Comparison of ENCODE assay signal across 19 cellular contexts in the genomic region with DNA sequence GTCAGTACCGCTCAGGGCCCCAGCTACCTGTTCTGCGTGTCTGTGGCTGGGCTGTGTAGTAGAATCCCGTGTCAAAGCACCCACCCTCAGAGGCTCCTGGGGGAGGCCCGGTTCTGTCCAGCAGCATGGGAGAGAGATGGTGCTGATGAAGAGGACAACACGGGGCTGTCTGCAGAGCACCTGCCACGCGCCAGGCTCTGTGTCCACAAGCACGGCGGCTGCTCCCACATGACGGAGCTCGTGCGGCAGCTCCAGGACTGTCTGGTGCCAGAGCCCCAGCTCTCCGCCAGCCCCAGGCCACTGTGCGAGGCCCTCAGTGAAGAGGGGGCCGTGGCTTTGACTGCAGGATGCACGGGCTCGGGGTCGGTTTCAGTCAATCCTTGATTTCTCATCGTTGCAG. TPM values are rescaled to one million over a fixed set of nuclear protein-coding genes. Genes with fewer than 3 reads are reported as not detected.
DNase-seq lines count a peak whose midpoint lies in the region; ATAC-seq, FAIRE-seq and TF ChIP-seq lines count a peak whose summit lies in the region.
"Had no signal": no experiment of that assay in that cellular context is flagged by ENCODE, and none has a peak within 500 bp of the region (broad histone marks: within the 10 kb centered on the region; RNA-seq: fewer than 3 reads in every experiment).

No MANE protein-coding gene starts in this region.

- H3K9ac ChIP-seq in keratinocyte (ENCODE audit: control insufficient read depth, extremely low read depth, insufficient read depth, low read length) = peak overlapping the region; percentile 34

- H3K27ac Mint-ChIP-seq in activated T-cell treated with anti-CD3 and anti-CD28 coated beads, Interleukin-2, amount 50 U/mL, for 24 hours = no peak overlapping the region
- no peak overlapping the region for H3K27ac Mint-ChIP-seq in activated T-cell treated with anti-CD3 and anti-CD28 coated beads, Interleukin-2, amount 50 U/mL, for 72 hours

- no peaks in the 10 kb centered on the region for H3K36me3 ChIP-seq in RWPE2 (ENCODE audit: low read depth)
- no peaks in the 10 kb centered on the region for H3K36me3 ChIP-seq in keratinocyte (ENCODE audit: control insufficient read depth in 2 of 2, extremely low read depth in 1 of 2, insufficient read depth in 2 of 2, low read length in 2 of 2)
- H3K36me3 ChIP-seq in upper lobe of right lung = no peaks in the 10 kb centered on the region
- H3K36me3 ChIP-seq: Peyer's patch had no signal

- H3K4me2 ChIP-seq in keratinocyte (ENCODE audit: control insufficient read depth, extremely low read depth, insufficient read depth, low read depth, low read length) = peak overlapping the region; percentile 89

- no peaks in the 10 kb centered on the region for H3K9me1 ChIP-seq in keratinocyte (ENCODE audit: control insufficient read depth, extremely low read depth, insufficient read depth, low read length)

- TF ChIP-seq CTCF in RWPE2 (IDR thresholded peaks at IDR 0.05; ENCODE audit: poor library complexity, severe bottlenecking) = no peak
- no peak for TF ChIP-seq CTCF in keratinocyte (optimal IDR thresholded peaks at IDR 0.05 in 1 of 3, IDR thresholded peaks at IDR 0.05 in 1 of 3, conservative IDR thresholded peaks at IDR 0.05 in 1 of 3; ENCODE audit: extremely low read depth in 1 of 3, insufficient read depth in 2 of 3, low read length in 3 of 3)
- no peak for TF ChIP-seq CTCF in upper lobe of right lung (IDR thresholded peaks at IDR 0.05)

- H3K27me3 Mint-ChIP-seq in activated T-cell treated with anti-CD3 and anti-CD28 coated beads, Interleukin-2, amount 50 U/mL, for 24 hours = peaks cover 15% of the 10 kb centered on the region
- no peaks in the 10 kb centered on the region for H3K27me3 Mint-ChIP-seq in activated T-cell treated with anti-CD3 and anti-CD28 coated beads, Interleukin-2, amount 50 U/mL, for 72 hours (ENCODE audit: low read depth)

- intact Hi-C loops in upper lobe of right lung (cut with DNase I) = no loop called here

- peaks cover 13% of the 10 kb centered on the region for H3K79me2 ChIP-seq in keratinocyte (ENCODE audit: control insufficient read depth, insufficient read depth, low read length)

- H3K9me3 ChIP-seq in RWPE2 (ENCODE audit: severe bottlenecking) = no peaks in the 10 kb centered on the region
- no peaks in the 10 kb centered on the region for H3K9me3 ChIP-seq in keratinocyte (ENCODE audit: control insufficient read depth, low read depth, low read length)
- no peaks in the 10 kb centered on the region for H3K9me3 ChIP-seq in upper lobe of right lung

- no peak for ATAC-seq in activated T-cell treated with anti-CD3 and anti-CD28 coated beads, Interleukin-2, amount 50 U/mL, for 72 hours (replicated peaks in 1 of 2)
- ATAC-seq in RWPE2 (ENCODE audit: low read depth) (no peak; the same call in 2 of the 3 replicates), upper lobe of right lung (no peak), GM21717 (IDR thresholded peaks at IDR 0.05; ENCODE audit: unreplicated experiment) (no peak)

- no peak overlapping the region for H2AFZ ChIP-seq in keratinocyte (ENCODE audit: control insufficient read depth, low read length)

- H3K4me1 ChIP-seq in RWPE2 (ENCODE audit: insufficient read depth, poor library complexity, severe bottlenecking) = peaks cover 14% of the 10 kb centered on the region
- H3K4me1 ChIP-seq in keratinocyte (ENCODE audit: control insufficient read depth, extremely low read depth, insufficient read depth, low read length) = peaks cover 53% of the 10 kb centered on the region
- H3K4me1 ChIP-seq in upper lobe of right lung = no peaks in the 10 kb centered on the region
- H3K4me1 ChIP-seq: Peyer's patch had no signal

- peak; percentile 8 for DNase-seq in activated T-cell treated with anti-CD3 and anti-CD28 coated beads, Interleukin-2, amount 50 U/mL, for 24 hours
- DNase-seq in activated T-cell treated with anti-CD3 and anti-CD28 coated beads, Interleukin-2, amount 50 U/mL, for 72 hours = no peak
- peak; percentile 55 for DNase-seq in RWPE2 (ENCODE audit: low spot score)
- no peak for DNase-seq in keratinocyte (ENCODE audit: low read depth, low spot score)
- peak; percentile 47 for DNase-seq in upper lobe of right lung
- DNase-seq in RPMI8226 = no peak
- no peak for DNase-seq in GDM1 (lab: John Stamatoyannopoulos, UW)
- DNase-seq: H7, MM.1S, NCI-H1105, NCI-H187, NCI-H2171, NCI-H446 treated with DMSO at 0.1 percent for 48 hours, NCI-H774, SIG-M5 had no signal

- peak overlapping the region; percentile 50 for H3K27ac ChIP-seq in RWPE2 (ENCODE audit: poor library complexity, severe bottlenecking)
- peak overlapping the region; percentile 81 for H3K27ac ChIP-seq in keratinocyte (ENCODE audit: control insufficient read depth, insufficient read depth, low read length)
- no peak overlapping the region for H3K27ac ChIP-seq in upper lobe of right lung
- H3K27ac ChIP-seq: Peyer's patch had no signal

- H3K27me3 ChIP-seq in RWPE2 (ENCODE audit: insufficient read depth, poor library complexity, severe bottlenecking) = no peaks in the 10 kb centered on the region
- H3K27me3 ChIP-seq in keratinocyte (ENCODE audit: control insufficient read depth, extremely low read depth, insufficient read depth, low read length) = no peaks in the 10 kb centered on the region
- H3K27me3 ChIP-seq in upper lobe of right lung = peaks cover 4% of the 10 kb centered on the region

- H3K4me1 Mint-ChIP-seq in activated T-cell treated with anti-CD3 and anti-CD28 coated beads, Interleukin-2, amount 50 U/mL, for 24 hours (ENCODE audit: low read depth) = no peaks in the 10 kb centered on the region
- no peaks in the 10 kb centered on the region for H3K4me1 Mint-ChIP-seq in activated T-cell treated with anti-CD3 and anti-CD28 coated beads, Interleukin-2, amount 50 U/mL, for 72 hours (ENCODE audit: low read depth)

- no peaks in the 10 kb centered on the region for H3K36me3 Mint-ChIP-seq in activated T-cell treated with anti-CD3 and anti-CD28 coated beads, Interleukin-2, amount 50 U/mL, for 24 hours (ENCODE audit: low read depth)
- H3K36me3 Mint-ChIP-seq in activated T-cell treated with anti-CD3 and anti-CD28 coated beads, Interleukin-2, amount 50 U/mL, for 72 hours (ENCODE audit: insufficient read depth in 2 of 2) = no peaks in the 10 kb centered on the region

- no peaks in the 10 kb centered on the region for H3K9me3 Mint-ChIP-seq in activated T-cell treated with anti-CD3 and anti-CD28 coated beads, Interleukin-2, amount 50 U/mL, for 24 hours
- no peaks in the 10 kb centered on the region for H3K9me3 Mint-ChIP-seq in activated T-cell treated with anti-CD3 and anti-CD28 coated beads, Interleukin-2, amount 50 U/mL, for 72 hours

- dilution Hi-C loops in keratinocyte (cut with MboI; ENCODE audit: extremely low pct_ligation_motif_present, low sequenced_read_pairs) = no loop called here

- no peak overlapping the region for H3K4me3 ChIP-seq in RWPE2 (ENCODE audit: severe bottlenecking)
- peak overlapping the region in 1 of 3 experiments; percentile 23 for H3K4me3 ChIP-seq in keratinocyte (ENCODE audit: control insufficient read depth in 2 of 3, extremely low read depth in 1 of 3, insufficient read depth in 2 of 3, low read depth in 1 of 3, low read length in 3 of 3)
- no peak overlapping the region for H3K4me3 ChIP-seq in upper lobe of right lung
- H3K4me3 ChIP-seq: Peyer's patch had no signal

- H3K4me3 Mint-ChIP-seq in activated T-cell treated with anti-CD3 and anti-CD28 coated beads, Interleukin-2, amount 50 U/mL, for 24 hours = no peak overlapping the region
- H3K4me3 Mint-ChIP-seq in activated T-cell treated with anti-CD3 and anti-CD28 coated beads, Interleukin-2, amount 50 U/mL, for 72 hours = no peak overlapping the region

- FAIRE-seq in keratinocyte (lab: Jason Lieb, UNC) = no peak

- no peaks in the 10 kb centered on the region for H4K20me1 ChIP-seq in keratinocyte (ENCODE audit: control insufficient read depth, extremely low read depth, insufficient read depth, low read length)

RNA-seq across cellular contexts. Expression of gene TSPEAR, which starts 42.0 kb away (rescaled TPM):
- not detected for total RNA-seq in activated T-cell treated with anti-CD3 and anti-CD28 coated beads, Interleukin-2, amount 50 U/mL, for 72 hours
- 0.07 to 0.12 TPM in 2 of 3 replicates, not detected in the other for polyA plus RNA-seq in keratinocyte
- not detected for polyA plus RNA-seq in keratinocyte (2011; ENCODE audit: low read depth)
- polyA plus RNA-seq in keratinocyte (2011; cell fraction: cytosol; rRNA removed) = 0.01 and 0.06 TPM in 2 replicates
- 0.10 and 0.20 TPM in 2 replicates for polyA plus RNA-seq in keratinocyte (2011; cell fraction: nucleus; rRNA removed)
- polyA plus RNA-seq in keratinocyte (2012; ENCODE audit: low replicate concordance) = 0.07 TPM in 1 of 2 replicates, not detected in the other
- 0.20 TPM in 1 of 3 replicates, not detected in the others for polyA minus RNA-seq in keratinocyte
- not detected for polyA minus RNA-seq in keratinocyte (2011; cell fraction: cytosol; rRNA and poly(A)+ RNA removed)
- not detected in 2 replicates for polyA minus RNA-seq in keratinocyte (2011; cell fraction: nucleus; rRNA and poly(A)+ RNA removed)
- total RNA-seq in upper lobe of right lung = 0.23 TPM
- total RNA-seq: A172, Daoy had no signal

RNA-seq across cellular contexts. Expression of gene UBE2G2, which starts 48.3 kb away (rescaled TPM):
- 10 to 100 TPM; 85.2 to 95.6 TPM for total RNA-seq in activated T-cell treated with anti-CD3 and anti-CD28 coated beads, Interleukin-2, amount 50 U/mL, for 72 hours
- 82.0 to 114 TPM (median 106 TPM) in 3 replicates for polyA plus RNA-seq in keratinocyte
- polyA plus RNA-seq in keratinocyte (2011; ENCODE audit: low read depth) = 44.9 TPM
- polyA plus RNA-seq in keratinocyte (2011; cell fraction: cytosol; rRNA removed) = 65.3 and 72.5 TPM in 2 replicates
- polyA plus RNA-seq in keratinocyte (2011; cell fraction: nucleus; rRNA removed) = 241 and 269 TPM in 2 replicates
- polyA plus RNA-seq in keratinocyte (2012; ENCODE audit: low replicate concordance) = 51.6 and 64.6 TPM in 2 replicates
- polyA minus RNA-seq in keratinocyte = 47.3 to 114 TPM (median 111 TPM) in 3 replicates
- polyA minus RNA-seq in keratinocyte (2011; cell fraction: cytosol; rRNA and poly(A)+ RNA removed) = 58.9 TPM
- polyA minus RNA-seq in keratinocyte (2011; cell fraction: nucleus; rRNA and poly(A)+ RNA removed) = 66.2 and 111 TPM in 2 replicates
- 78.8 TPM for total RNA-seq in upper lobe of right lung

RNA-seq across cellular contexts. Expression of gene KRTAP10-12, which starts 56.4 kb away (rescaled TPM):
- total RNA-seq in activated T-cell treated with anti-CD3 and anti-CD28 coated beads, Interleukin-2, amount 50 U/mL, for 72 hours = not detected
- polyA plus RNA-seq in keratinocyte = not detected in 3 replicates
- polyA plus RNA-seq in keratinocyte (2011; ENCODE audit: low read depth) = not detected
- not detected in 2 replicates for polyA plus RNA-seq in keratinocyte (2011; cell fraction: cytosol; rRNA removed)
- not detected in 2 replicates for polyA plus RNA-seq in keratinocyte (2011; cell fraction: nucleus; rRNA removed)
- polyA plus RNA-seq in keratinocyte (2012; ENCODE audit: low replicate concordance) = not detected in 2 replicates
- not detected in 3 replicates for polyA minus RNA-seq in keratinocyte
- polyA minus RNA-seq in keratinocyte (2011; cell fraction: cytosol; rRNA and poly(A)+ RNA removed) = not detected
- not detected in 2 replicates for polyA minus RNA-seq in keratinocyte (2011; cell fraction: nucleus; rRNA and poly(A)+ RNA removed)
- not detected for total RNA-seq in upper lobe of right lung
- total RNA-seq: A172, Daoy, H7, Peyer's patch had no signal

Comparison
In these comparisons a context has a peak if more than half of its experiments do, and no peak if none do; other contexts are left out.
1. DNase-seq: peak in activated T-cell treated with anti-CD3 and anti-CD28 coated beads, Interleukin-2, amount 50 U/mL, for 24 hours (single experiment), RWPE2 (single experiment) and upper lobe of right lung (single experiment); none in activated T-cell treated with anti-CD3 and anti-CD28 coated beads, Interleukin-2, amount 50 U/mL, for 72 hours (0 of 2), keratinocyte (single experiment), RPMI8226 (single experiment) and GDM1 (single experiment).